In genomic region chr17:8488931-8489330, GRCh38 we compare ENCODE assay signal across 9 cellular contexts. TPM values are rescaled to one million over a fixed set of nuclear protein-coding genes. Genes with fewer than 3 reads are reported as not detected.
DNase-seq lines count a peak whose midpoint lies in the region; ATAC-seq and TF ChIP-seq lines count a peak whose summit lies in the region.
"Had no signal": no experiment of that assay in that cellular context is flagged by ENCODE, and none has a peak within 500 bp of the region (broad histone marks: within the 10 kb centered on the region; RNA-seq: fewer than 3 reads in every experiment).

No MANE protein-coding gene starts in this region.

- peak overlapping the region; percentile 82 for H3K27ac Mint-ChIP-seq in endodermal cell
- H3K27ac Mint-ChIP-seq in activated T-cell treated with anti-CD3 and anti-CD28 coated beads, Interleukin-2, amount 50 U/mL, for 72 hours, result no peak overlapping the region

- ATAC-seq in HG03439 (IDR thresholded peaks at IDR 0.05; ENCODE audit: unreplicated experiment), result no peak
- no peak for ATAC-seq in activated T-cell treated with anti-CD3 and anti-CD28 coated beads, Interleukin-2, amount 50 U/mL, for 72 hours (replicated peaks in 1 of 2)
- no peak for ATAC-seq in GM21367 (IDR thresholded peaks at IDR 0.05; ENCODE audit: unreplicated experiment)

- peaks cover 22% of the 10 kb centered on the region for H3K9me3 ChIP-seq in endodermal cell (ENCODE audit: control insufficient read depth, low read length)

- H3K27me3 Mint-ChIP-seq in endodermal cell (ENCODE audit: insufficient read depth), result no peaks in the 10 kb centered on the region
- no peaks in the 10 kb centered on the region for H3K27me3 Mint-ChIP-seq in activated T-cell treated with anti-CD3 and anti-CD28 coated beads, Interleukin-2, amount 50 U/mL, for 72 hours (ENCODE audit: low read depth)

- H3K27ac ChIP-seq in ACC112 (ENCODE audit: low read depth, low read length) (peak overlapping the region; percentile 65), endodermal cell (ENCODE audit: low read depth, low read length) (no peak overlapping the region)
- H3K27ac ChIP-seq: BLaER1 treated with 17β-estradiol and CSF1 and Interleukin-3, amounts not matched to agents 10 nM and 100 nM had no signal

- H3K4me3 Mint-ChIP-seq in endodermal cell, result no peak overlapping the region
- no peak overlapping the region for H3K4me3 Mint-ChIP-seq in activated T-cell treated with anti-CD3 and anti-CD28 coated beads, Interleukin-2, amount 50 U/mL, for 72 hours

- DNase-seq in MV-4-11 (lab: John Stamatoyannopoulos, UW) (peak; percentile 41), endodermal cell (no peak), lower leg skin (ENCODE audit: low spot score in 2 of 2) (peak; percentile 56 to 92), GM19238 (ENCODE audit: insufficient read length, low spot score) (no peak)
- DNase-seq in activated T-cell treated with anti-CD3 and anti-CD28 coated beads, Interleukin-2, amount 50 U/mL, for 72 hours, result no peak

- WGBS in endodermal cell (ENCODE audit: insufficient coverage in 1 of 2, insufficient read length in 1 of 2), 2 experiments, result 91 to 100% methylated on average over 2 to 4 of the region's 4 CpGs
- WGBS in lower leg skin, 2 donors, result 61 to 67% methylated on average over 4 of the region's 4 CpGs

- intact Hi-C loops in lower leg skin (cut with DNase I; ENCODE audit: low total_unique reads), result no loop called here

- H3K79me2 ChIP-seq in ACC112 (ENCODE audit: control insufficient read depth, insufficient read depth, low read length, unreplicated experiment), result no peaks in the 10 kb centered on the region

- H3K27me3 ChIP-seq in ACC112 (ENCODE audit: insufficient read depth, low read length) (no peaks in the 10 kb centered on the region), endodermal cell (ENCODE audit: control insufficient read depth, insufficient read depth, low read length, poor library complexity, severe bottlenecking) (no peaks in the 10 kb centered on the region)
- H3K27me3 ChIP-seq: BLaER1 treated with 17β-estradiol and CSF1 and Interleukin-3, amounts not matched to agents 10 nM and 100 nM had no signal

- H3K9me3 Mint-ChIP-seq in endodermal cell, result peaks cover 8% of the 10 kb centered on the region
- H3K9me3 Mint-ChIP-seq in activated T-cell treated with anti-CD3 and anti-CD28 coated beads, Interleukin-2, amount 50 U/mL, for 72 hours, result peaks cover 2 to 4% of the 10 kb centered on the region in 2 donors

- H3K36me3 Mint-ChIP-seq in endodermal cell (ENCODE audit: low read depth), result peaks cover 90% of the 10 kb centered on the region
- H3K36me3 Mint-ChIP-seq in activated T-cell treated with anti-CD3 and anti-CD28 coated beads, Interleukin-2, amount 50 U/mL, for 72 hours (ENCODE audit: insufficient read depth in 2 of 2), result peaks cover 6 to 25% of the 10 kb centered on the region in 2 donors

- H2AFZ ChIP-seq in ACC112 (ENCODE audit: low read length, unreplicated experiment), result no peak overlapping the region

- TF ChIP-seq CTCF in endodermal cell (conservative IDR thresholded peaks at IDR 0.05), result no peak
- no peak for TF ChIP-seq CTCF in lower leg skin (IDR thresholded peaks at IDR 0.05)

- H3K4me1 ChIP-seq in ACC112 (ENCODE audit: control insufficient read depth, insufficient read depth, low read length, unreplicated experiment) (peaks cover 16% of the 10 kb centered on the region), endodermal cell (ENCODE audit: control insufficient read depth, insufficient read depth, low read length) (no peaks in the 10 kb centered on the region)

- H3K4me3 ChIP-seq in ACC112 (ENCODE audit: low read depth, low read length), result no peak overlapping the region
- no peak overlapping the region for H3K4me3 ChIP-seq in endodermal cell (ENCODE audit: low read length)
- no peak overlapping the region for H3K4me3 ChIP-seq in lower leg skin (ENCODE audit: low read depth, poor library complexity, severe bottlenecking)
- H3K4me3 ChIP-seq: BLaER1 treated with 17β-estradiol and CSF1 and Interleukin-3, amounts not matched to agents 10 nM and 100 nM had no signal

- no peak for TF ChIP-seq POLR2A in lower leg skin (IDR thresholded peaks at IDR 0.05)

- H3K4me1 Mint-ChIP-seq in endodermal cell, result no peaks in the 10 kb centered on the region
- no peaks in the 10 kb centered on the region for H3K4me1 Mint-ChIP-seq in activated T-cell treated with anti-CD3 and anti-CD28 coated beads, Interleukin-2, amount 50 U/mL, for 72 hours (ENCODE audit: low read depth)

- H3K9ac ChIP-seq in endodermal cell (ENCODE audit: extremely low read depth, low read length, poor library complexity, severe bottlenecking), result no peak overlapping the region
- H3K9ac ChIP-seq: BLaER1 treated with 17β-estradiol and CSF1 and Interleukin-3, amounts not matched to agents 10 nM and 100 nM had no signal

- H3K36me3 ChIP-seq in ACC112 (ENCODE audit: insufficient read depth, low read length) (peaks cover 30% of the 10 kb centered on the region), endodermal cell (ENCODE audit: control insufficient read depth, insufficient read depth, low read length) (peaks cover 98% of the 10 kb centered on the region)

RNA-seq across cellular contexts. Expression of gene NDEL1, which starts 53.2 kb away (rescaled TPM):
- 10 to 100 TPM; 60.4 to 61.2 TPM for total RNA-seq in endodermal cell
- polyA plus RNA-seq in endodermal cell (2013, experiment 1 of 2), result 26.2 TPM
- 26.3 TPM for polyA plus RNA-seq in endodermal cell (2013, experiment 2 of 2)
- 100 to 1,000 TPM; 129 to 160 (median 145) TPM for total RNA-seq in lower leg skin
- total RNA-seq in activated T-cell treated with anti-CD3 and anti-CD28 coated beads, Interleukin-2, amount 50 U/mL, for 72 hours, result 10 to 100 TPM; 65.1 to 74.2 TPM

Comparison
In these comparisons a context has a peak if more than half of its experiments do, and no peak if none do; other contexts are left out.
1. DNase-seq: peak in MV-4-11 (single experiment) and lower leg skin (2 of 2); none in endodermal cell (single experiment), activated T-cell treated with anti-CD3 and anti-CD28 coated beads, Interleukin-2, amount 50 U/mL, for 72 hours (0 of 2) and GM19238 (single experiment).